Comparison of ENCODE assay signal across 8 cellular contexts in the genomic region with DNA sequence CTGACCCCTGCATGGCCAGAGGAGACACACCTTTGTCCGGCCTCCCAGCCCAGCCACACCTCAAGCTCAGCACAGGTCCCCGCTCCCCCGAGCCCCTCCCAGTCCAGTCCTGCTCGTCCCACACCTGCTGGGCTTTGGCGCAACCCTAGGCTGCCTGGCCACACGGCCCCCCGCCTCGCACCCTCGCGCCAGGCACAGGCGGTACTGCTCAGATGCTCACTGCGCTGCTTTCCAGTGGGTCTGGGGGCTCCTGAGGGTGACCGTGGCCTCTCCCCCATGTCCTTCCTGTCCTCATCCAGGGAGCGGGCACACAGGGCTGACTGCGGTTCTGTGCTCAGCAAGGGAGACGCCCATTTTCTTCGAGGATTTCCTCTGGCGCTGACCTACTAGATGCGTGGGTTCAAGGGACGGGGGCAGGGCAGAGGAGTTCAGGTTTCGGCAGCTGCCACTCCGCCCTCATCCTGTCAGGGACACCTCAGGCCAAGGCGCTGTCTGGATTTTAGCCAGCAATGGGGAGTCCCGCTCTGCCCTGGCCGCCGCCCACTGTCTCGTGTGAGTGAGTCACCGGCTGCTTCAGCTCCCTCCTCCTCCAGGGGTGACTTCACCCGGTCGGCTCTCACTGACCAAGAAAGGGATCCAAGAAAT.
DNase-seq lines count a peak whose midpoint lies in the region; ATAC-seq and TF ChIP-seq lines count a peak whose summit lies in the region.

No MANE protein-coding gene starts in this region.

- H3K27ac ChIP-seq in mesendoderm (ENCODE audit: low read depth, low read length) = no peak overlapping the region

- H2BK5ac ChIP-seq in mesendoderm (ENCODE audit: low read length) = no peak overlapping the region

- H3K27me3 Mint-ChIP-seq in effector memory CD8-positive, alpha-beta T cell = peaks cover 11 to 20% of the 10 kb centered on the region in 2 donors

- H4K5ac ChIP-seq in mesendoderm (ENCODE audit: low read length) = no peak overlapping the region

- peaks cover 17 to 20% of the 10 kb centered on the region in 2 donors for H3K4me1 Mint-ChIP-seq in effector memory CD8-positive, alpha-beta T cell (ENCODE audit: low read depth in 2 of 2)

- H3K36me3 ChIP-seq in mesendoderm (ENCODE audit: control insufficient read depth, insufficient read depth, low read length) = no peaks in the 10 kb centered on the region

- TF ChIP-seq CTCF in AG09319 (IDR thresholded peaks at IDR 0.05; ENCODE audit: low read depth, low read length) = no peak

- H2AK5ac ChIP-seq in mesendoderm (ENCODE audit: low read length) = no peak overlapping the region

- no peak overlapping the region for H3K4me2 ChIP-seq in mesendoderm (ENCODE audit: low read length)

- no peak overlapping the region for H3K18ac ChIP-seq in mesendoderm (ENCODE audit: low read length)

- no peak overlapping the region for H4K8ac ChIP-seq in mesendoderm (ENCODE audit: low read depth, low read length)

- H3K56ac ChIP-seq in mesendoderm (ENCODE audit: low read length) = peak overlapping the region; percentile 76

- H3K27me3 ChIP-seq in mesendoderm (ENCODE audit: insufficient read depth, low read length, poor library complexity) = no peaks in the 10 kb centered on the region

- H3K4ac ChIP-seq in mesendoderm (ENCODE audit: low read depth, low read length) = no peak overlapping the region

- peak overlapping the region; percentile 40 for H3K9ac ChIP-seq in mesendoderm (ENCODE audit: low read length)

- H3K23ac ChIP-seq in mesendoderm (ENCODE audit: low read length) = peak overlapping the region; percentile 24

- peak overlapping the region; percentile 86 to 88 for H3K27ac Mint-ChIP-seq in effector memory CD8-positive, alpha-beta T cell

- peak; percentile 80 for ATAC-seq in GM19463 (IDR thresholded peaks at IDR 0.05; ENCODE audit: unreplicated experiment)
- ATAC-seq in effector memory CD8-positive, alpha-beta T cell (replicated peaks) = peak; percentile 74

- no peaks in the 10 kb centered on the region for H3K79me2 ChIP-seq in mesendoderm (ENCODE audit: control insufficient read depth, insufficient read depth, low read length)

- no peaks in the 10 kb centered on the region for H3K79me1 ChIP-seq in mesendoderm (ENCODE audit: low read length)

- WGBS in mesendoderm (ENCODE audit: extremely low coverage, insufficient coverage, low lambda C conversion rate) = no CpG with 5 or more reads among the region's 30 CpGs

- H3K36me3 Mint-ChIP-seq in effector memory CD8-positive, alpha-beta T cell (ENCODE audit: insufficient read depth) = peaks cover 14% of the 10 kb centered on the region

- no peaks in the 10 kb centered on the region for H3K9me3 Mint-ChIP-seq in effector memory CD8-positive, alpha-beta T cell

- H3K4me3 ChIP-seq in mesendoderm (ENCODE audit: low read length) = no peak overlapping the region

- peak; percentile 69 for DNase-seq in AG09319 (ENCODE audit: extremely low read depth, low read depth)
- DNase-seq in HT-29 (ENCODE audit: low spot score) = peak; percentile 90
- peak; percentile 9 to 12 for DNase-seq in activated CD4-positive, alpha-beta T cell treated with anti-CD3 and anti-CD28 coated beads, Interleukin-2, amount 50 U/mL, for 24 hours (ENCODE audit: low read depth in 1 of 2, low spot score in 1 of 2)
- DNase-seq in effector memory CD8-positive, alpha-beta T cell = peak; percentile 64 to 77 (median 70)
- DNase-seq in mesendoderm = peak; percentile 86
- DNase-seq in stimulated activated CD8-positive, alpha-beta memory T cell treated with anti-CD3 and anti-CD28 coated beads, Interleukin-15, amount 100 ng/mL, for 48 hours (ENCODE audit: low read depth in 2 of 2) = peak; percentile 61 to 85
- no peak for DNase-seq in NCI-H128 (lab: John Stamatoyannopoulos, UW; ENCODE audit: unreplicated experiment)

- H2BK120ac ChIP-seq in mesendoderm (ENCODE audit: low read depth, low read length) = no peak overlapping the region

- H3K4me1 ChIP-seq in mesendoderm (ENCODE audit: control insufficient read depth, low read depth, low read length) = no peaks in the 10 kb centered on the region

- H3K4me3 Mint-ChIP-seq in effector memory CD8-positive, alpha-beta T cell = peak overlapping the region; percentile 70 to 71

- no peak overlapping the region for H2BK15ac ChIP-seq in mesendoderm (replicated peaks; ENCODE audit: low read depth)
